2 cellular contexts compared by ENCODE assay signal in the genomic region with DNA sequence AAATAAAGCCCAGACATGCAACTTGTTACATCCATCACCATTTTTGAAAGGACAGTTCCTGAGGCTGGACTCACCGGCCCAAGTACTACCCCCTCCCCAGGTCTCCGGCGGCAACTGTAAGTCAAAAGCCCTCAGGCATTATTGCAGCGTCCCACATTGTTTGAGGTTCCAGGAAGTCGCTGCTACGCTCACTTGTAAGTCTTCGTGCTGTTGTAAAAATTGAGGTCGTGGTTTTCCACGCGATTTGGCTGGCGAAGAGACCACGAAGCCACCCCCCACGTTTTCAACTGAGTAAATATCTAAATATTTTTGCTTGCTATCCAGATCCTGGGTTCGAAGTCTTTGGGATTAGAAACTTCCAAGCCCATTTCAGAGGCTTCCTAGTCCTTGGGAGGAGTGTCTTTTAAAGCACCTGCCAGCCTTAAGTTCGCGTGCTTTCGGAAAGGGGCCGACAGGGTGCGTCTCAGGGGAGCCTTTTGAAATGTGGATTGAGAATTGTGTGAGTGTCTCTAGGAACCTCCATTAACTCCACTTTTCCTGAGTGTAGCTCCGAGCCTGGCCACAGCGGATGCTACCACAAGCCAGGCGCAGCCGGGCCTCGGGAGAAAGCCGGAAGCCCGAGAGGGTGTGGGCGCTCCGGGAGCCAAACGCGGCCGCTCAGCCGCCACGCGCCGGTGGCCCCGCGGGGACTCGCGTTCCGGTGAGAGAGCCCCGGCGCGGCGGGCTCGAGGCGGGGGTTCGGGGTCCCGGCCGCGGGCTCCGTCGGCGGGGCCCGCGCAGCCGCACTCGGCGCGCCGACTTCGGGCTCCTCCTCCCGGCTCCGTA.
TF ChIP-seq lines count a peak whose summit lies in the region.

A gene with protein sequence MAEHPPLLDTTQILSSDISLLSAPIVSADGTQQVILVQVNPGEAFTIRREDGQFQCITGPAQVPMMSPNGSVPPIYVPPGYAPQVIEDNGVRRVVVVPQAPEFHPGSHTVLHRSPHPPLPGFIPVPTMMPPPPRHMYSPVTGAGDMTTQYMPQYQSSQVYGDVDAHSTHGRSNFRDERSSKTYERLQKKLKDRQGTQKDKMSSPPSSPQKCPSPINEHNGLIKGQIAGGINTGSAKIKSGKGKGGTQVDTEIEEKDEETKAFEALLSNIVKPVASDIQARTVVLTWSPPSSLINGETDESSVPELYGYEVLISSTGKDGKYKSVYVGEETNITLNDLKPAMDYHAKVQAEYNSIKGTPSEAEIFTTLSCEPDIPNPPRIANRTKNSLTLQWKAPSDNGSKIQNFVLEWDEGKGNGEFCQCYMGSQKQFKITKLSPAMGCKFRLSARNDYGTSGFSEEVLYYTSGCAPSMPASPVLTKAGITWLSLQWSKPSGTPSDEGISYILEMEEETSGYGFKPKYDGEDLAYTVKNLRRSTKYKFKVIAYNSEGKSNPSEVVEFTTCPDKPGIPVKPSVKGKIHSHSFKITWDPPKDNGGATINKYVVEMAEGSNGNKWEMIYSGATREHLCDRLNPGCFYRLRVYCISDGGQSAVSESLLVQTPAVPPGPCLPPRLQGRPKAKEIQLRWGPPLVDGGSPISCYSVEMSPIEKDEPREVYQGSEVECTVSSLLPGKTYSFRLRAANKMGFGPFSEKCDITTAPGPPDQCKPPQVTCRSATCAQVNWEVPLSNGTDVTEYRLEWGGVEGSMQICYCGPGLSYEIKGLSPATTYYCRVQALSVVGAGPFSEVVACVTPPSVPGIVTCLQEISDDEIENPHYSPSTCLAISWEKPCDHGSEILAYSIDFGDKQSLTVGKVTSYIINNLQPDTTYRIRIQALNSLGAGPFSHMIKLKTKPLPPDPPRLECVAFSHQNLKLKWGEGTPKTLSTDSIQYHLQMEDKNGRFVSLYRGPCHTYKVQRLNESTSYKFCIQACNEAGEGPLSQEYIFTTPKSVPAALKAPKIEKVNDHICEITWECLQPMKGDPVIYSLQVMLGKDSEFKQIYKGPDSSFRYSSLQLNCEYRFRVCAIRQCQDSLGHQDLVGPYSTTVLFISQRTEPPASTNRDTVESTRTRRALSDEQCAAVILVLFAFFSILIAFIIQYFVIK (plus strand): TSS at position 812 of the 825 bp plus-strand sequence. CDS start 30,279 bp downstream, outside the sequence.

TF ChIP-seq in HCT116, 20 proteins besides CTCF, POLR2A, EP300 and RAD21 (continued from another document):
- TF ChIP-seq EZH2phosphoT487 (IDR thresholded peaks at IDR 0.05; ENCODE audit: borderline replicate concordance), result no peak
TF ChIP-seq in HCT116: peak in this region for 1.

TF ChIP-seq in liver, 16 proteins besides CTCF, POLR2A, EP300 and RAD21 (continued from another document):
- TF ChIP-seq HNF4G (IDR thresholded peaks at IDR 0.05), result no peak
- TF ChIP-seq JUND (IDR thresholded peaks at IDR 0.05), result no peak
- no peak for TF ChIP-seq EGR1 (IDR thresholded peaks at IDR 0.05; ENCODE audit: low read depth in 2 of 2)
- no peak for TF ChIP-seq ZBTB33 (IDR thresholded peaks at IDR 0.05)
- no peak for TF ChIP-seq YY1 (IDR thresholded peaks at IDR 0.05)
- no peak for TF ChIP-seq RXRA (IDR thresholded peaks at IDR 0.05)
- TF ChIP-seq FOXA1 (IDR thresholded peaks at IDR 0.05), result no peak
- TF ChIP-seq FOXA2 (IDR thresholded peaks at IDR 0.05), result no peak
- TF ChIP-seq MAX (IDR thresholded peaks at IDR 0.05), result peak; percentile 7
- TF ChIP-seq SP1 (IDR thresholded peaks at IDR 0.05), result peak; percentile 15
